Comparison of ENCODE assay signal across 1 cellular context in the genomic region with DNA sequence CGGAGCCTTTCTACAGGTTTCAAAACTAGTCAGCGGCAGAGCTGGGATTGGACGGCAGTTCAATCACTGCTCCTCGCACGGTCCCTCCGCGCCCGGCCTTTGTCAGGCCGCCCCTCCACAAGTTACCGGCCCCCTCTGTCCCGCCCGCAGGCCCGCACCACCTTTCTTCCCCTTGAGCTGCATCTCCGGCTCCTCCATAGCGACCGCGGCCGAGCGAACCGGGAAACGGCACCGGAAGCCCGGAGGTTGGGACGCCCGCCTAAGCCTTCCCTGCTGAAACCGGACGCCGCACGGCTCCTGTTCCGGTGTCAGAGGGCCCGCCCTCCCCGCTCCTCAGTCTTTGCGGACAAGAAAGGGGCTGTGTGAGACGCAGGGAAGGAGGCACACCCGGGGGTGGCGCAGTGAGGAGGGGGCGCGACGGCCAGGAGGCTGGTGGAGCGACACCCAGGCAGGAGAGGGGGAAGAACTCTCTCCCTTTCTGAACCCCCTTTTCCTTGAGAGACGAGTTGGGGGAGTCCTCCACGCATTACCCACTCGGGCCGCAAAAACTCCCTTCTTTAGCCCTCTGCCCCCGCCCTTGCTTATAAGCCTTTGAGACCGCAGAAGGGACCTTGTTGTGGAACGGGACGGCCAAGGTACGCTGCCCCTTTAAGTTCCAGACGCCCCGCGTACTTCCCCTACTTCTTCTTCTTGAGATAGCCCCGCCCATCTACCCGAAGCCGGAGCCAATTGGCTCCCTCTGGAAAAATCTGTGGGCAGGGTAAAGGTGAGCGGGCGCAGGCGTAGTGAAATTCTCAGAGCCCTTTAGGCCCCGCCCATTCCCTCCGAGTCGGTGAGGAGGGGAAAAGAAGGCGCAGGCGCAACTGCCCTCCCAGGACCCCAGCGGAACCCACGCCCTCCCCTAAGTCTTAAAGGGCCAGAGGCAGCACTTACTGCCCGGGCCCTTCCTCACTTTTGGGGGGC.
TF ChIP-seq lines count a peak whose summit lies in the region.

A gene (minus strand): TSS at position 233 of the 963 bp plus-strand sequence. CDS start 35 bp downstream, at position 198.
A gene with protein sequence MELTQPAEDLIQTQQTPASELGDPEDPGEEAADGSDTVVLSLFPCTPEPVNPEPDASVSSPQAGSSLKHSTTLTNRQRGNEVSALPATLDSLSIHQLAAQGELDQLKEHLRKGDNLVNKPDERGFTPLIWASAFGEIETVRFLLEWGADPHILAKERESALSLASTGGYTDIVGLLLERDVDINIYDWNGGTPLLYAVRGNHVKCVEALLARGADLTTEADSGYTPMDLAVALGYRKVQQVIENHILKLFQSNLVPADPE (plus strand): TSS at position 339 of the 963 bp plus-strand sequence. CDS start 1,689 bp downstream, outside the sequence.

TF ChIP-seq in HEK293, 187 proteins besides CTCF, POLR2A, EP300 and RAD21 (continued from another document and continues in another):
- TF ChIP-seq ZNF157 (tag by site-specific recombination; IDR thresholded peaks at IDR 0.05), result no peak
- peak; percentile 53; the same call in 1 of the 2 replicates for TF ChIP-seq ZNF239 (tag by site-specific recombination; IDR thresholded peaks at IDR 0.05)
- TF ChIP-seq ZBTB8A (tag by site-specific recombination; IDR thresholded peaks at IDR 0.05), result peak; percentile 83
- no peak for TF ChIP-seq GLI4 (tag by site-specific recombination; IDR thresholded peaks at IDR 0.05)
- no peak for TF ChIP-seq HOXA7 (CRISPR knock-in tag; IDR thresholded peaks at IDR 0.05; ENCODE audit: borderline replicate concordance)
- no peak for TF ChIP-seq MEIS1 (CRISPR knock-in tag; IDR thresholded peaks at IDR 0.05; ENCODE audit: borderline replicate concordance)
- TF ChIP-seq ZNF175 (tag by site-specific recombination; IDR thresholded peaks at IDR 0.05), result no peak
- no peak for TF ChIP-seq ZNF16 (tag by site-specific recombination; IDR thresholded peaks at IDR 0.05; ENCODE audit: low read depth)
- TF ChIP-seq ZNF560 (tag by site-specific recombination; IDR thresholded peaks at IDR 0.05; ENCODE audit: borderline replicate concordance), result no peak
- peak; percentile 78; the same call in 1 of the 2 replicates for TF ChIP-seq ZNF600 (tag by site-specific recombination; IDR thresholded peaks at IDR 0.05)
- no peak for TF ChIP-seq ZNF521 (tag by site-specific recombination; IDR thresholded peaks at IDR 0.05)
- TF ChIP-seq ZNF221 (tag by site-specific recombination; IDR thresholded peaks at IDR 0.05; ENCODE audit: borderline replicate concordance), result no peak
- TF ChIP-seq ZNF350 (tag by site-specific recombination; IDR thresholded peaks at IDR 0.05), result no peak
- TF ChIP-seq, protein P1, sequence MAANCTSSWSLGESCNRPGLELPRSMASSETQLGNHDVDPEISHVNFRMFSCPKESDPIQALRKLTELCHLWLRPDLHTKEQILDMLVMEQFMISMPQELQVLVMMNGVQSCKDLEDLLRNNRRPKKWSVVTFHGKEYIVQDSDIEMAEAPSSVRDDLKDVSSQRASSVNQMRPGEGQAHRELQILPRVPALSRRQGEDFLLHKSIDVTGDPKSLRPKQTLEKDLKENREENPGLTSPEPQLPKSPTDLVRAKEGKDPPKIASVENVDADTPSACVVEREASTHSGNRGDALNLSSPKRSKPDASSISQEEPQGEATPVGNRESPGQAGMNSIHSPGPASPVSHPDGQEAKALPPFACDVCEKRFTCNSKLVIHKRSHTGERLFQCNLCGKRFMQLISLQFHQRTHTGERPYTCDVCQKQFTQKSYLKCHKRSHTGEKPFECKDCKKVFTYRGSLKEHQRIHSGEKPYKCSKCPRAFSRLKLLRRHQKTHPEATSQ (tag by site-specific recombination; IDR thresholded peaks at IDR 0.05), result no peak
- no peak for TF ChIP-seq ZNF791 (tag by site-specific recombination; IDR thresholded peaks at IDR 0.05)
- TF ChIP-seq ZNF501 (tag by site-specific recombination; IDR thresholded peaks at IDR 0.05), result peak; percentile 69; the same call in 1 of the 2 replicates
- TF ChIP-seq, protein P2, sequence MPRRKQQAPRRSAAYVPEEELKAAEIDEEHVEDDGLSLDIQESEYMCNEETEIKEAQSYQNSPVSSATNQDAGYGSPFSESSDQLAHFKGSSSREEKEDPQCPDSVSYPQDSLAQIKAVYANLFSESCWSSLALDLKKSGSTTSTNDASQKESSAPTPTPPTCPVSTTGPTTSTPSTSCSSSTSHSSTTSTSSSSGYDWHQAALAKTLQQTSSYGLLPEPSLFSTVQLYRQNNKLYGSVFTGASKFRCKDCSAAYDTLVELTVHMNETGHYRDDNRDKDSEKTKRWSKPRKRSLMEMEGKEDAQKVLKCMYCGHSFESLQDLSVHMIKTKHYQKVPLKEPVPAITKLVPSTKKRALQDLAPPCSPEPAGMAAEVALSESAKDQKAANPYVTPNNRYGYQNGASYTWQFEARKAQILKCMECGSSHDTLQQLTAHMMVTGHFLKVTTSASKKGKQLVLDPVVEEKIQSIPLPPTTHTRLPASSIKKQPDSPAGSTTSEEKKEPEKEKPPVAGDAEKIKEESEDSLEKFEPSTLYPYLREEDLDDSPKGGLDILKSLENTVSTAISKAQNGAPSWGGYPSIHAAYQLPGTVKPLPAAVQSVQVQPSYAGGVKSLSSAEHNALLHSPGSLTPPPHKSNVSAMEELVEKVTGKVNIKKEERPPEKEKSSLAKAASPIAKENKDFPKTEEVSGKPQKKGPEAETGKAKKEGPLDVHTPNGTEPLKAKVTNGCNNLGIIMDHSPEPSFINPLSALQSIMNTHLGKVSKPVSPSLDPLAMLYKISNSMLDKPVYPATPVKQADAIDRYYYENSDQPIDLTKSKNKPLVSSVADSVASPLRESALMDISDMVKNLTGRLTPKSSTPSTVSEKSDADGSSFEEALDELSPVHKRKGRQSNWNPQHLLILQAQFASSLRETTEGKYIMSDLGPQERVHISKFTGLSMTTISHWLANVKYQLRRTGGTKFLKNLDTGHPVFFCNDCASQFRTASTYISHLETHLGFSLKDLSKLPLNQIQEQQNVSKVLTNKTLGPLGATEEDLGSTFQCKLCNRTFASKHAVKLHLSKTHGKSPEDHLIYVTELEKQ (tag by site-specific recombination; IDR thresholded peaks at IDR 0.05; ENCODE audit: borderline replicate concordance), result no peak
- no peak for TF ChIP-seq PRDM1 (tag by site-specific recombination; IDR thresholded peaks at IDR 0.05)
- TF ChIP-seq YY2 (tag by site-specific recombination; IDR thresholded peaks at IDR 0.05), result peak; percentile 82
- peak; percentile 76 for TF ChIP-seq YY1 (tag by site-specific recombination; IDR thresholded peaks at IDR 0.05)
- TF ChIP-seq ZNF529 (tag by site-specific recombination; IDR thresholded peaks at IDR 0.05; ENCODE audit: insufficient replicate concordance), result no peak
- TF ChIP-seq, protein P3, sequence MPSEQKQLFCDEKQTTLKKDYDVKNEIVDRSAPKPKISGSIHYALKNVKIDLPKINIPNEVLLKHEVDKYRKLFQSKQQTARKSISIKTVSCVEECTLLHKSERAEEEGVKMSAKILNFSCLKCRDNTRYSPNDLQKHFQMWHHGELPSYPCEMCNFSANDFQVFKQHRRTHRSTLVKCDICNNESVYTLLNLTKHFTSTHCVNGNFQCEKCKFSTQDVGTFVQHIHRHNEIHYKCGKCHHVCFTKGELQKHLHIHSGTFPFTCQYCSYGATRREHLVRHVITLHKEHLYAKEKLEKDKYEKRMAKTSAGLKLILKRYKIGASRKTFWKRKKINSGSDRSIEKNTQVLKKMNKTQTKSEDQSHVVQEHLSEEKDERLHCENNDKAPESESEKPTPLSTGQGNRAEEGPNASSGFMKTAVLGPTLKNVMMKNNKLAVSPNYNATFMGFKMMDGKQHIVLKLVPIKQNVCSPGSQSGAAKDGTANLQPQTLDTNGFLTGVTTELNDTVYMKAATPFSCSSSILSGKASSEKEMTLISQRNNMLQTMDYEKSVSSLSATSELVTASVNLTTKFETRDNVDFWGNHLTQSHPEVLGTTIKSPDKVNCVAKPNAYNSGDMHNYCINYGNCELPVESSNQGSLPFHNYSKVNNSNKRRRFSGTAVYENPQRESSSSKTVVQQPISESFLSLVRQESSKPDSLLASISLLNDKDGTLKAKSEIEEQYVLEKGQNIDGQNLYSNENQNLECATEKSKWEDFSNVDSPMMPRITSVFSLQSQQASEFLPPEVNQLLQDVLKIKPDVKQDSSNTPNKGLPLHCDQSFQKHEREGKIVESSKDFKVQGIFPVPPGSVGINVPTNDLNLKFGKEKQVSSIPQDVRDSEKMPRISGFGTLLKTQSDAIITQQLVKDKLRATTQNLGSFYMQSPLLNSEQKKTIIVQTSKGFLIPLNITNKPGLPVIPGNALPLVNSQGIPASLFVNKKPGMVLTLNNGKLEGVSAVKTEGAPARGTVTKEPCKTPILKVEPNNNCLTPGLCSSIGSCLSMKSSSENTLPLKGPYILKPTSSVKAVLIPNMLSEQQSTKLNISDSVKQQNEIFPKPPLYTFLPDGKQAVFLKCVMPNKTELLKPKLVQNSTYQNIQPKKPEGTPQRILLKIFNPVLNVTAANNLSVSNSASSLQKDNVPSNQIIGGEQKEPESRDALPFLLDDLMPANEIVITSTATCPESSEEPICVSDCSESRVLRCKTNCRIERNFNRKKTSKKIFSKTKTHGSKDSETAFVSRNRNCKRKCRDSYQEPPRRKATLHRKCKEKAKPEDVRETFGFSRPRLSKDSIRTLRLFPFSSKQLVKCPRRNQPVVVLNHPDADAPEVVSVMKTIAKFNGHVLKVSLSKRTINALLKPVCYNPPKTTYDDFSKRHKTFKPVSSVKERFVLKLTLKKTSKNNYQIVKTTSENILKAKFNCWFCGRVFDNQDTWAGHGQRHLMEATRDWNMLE (tag by site-specific recombination; conservative IDR thresholded peaks at IDR 0.05; ENCODE audit: low read depth), result peak; percentile 56; the same call in 1 of the 2 replicates
- peak; percentile 62; the same call in 1 of the 2 replicates for TF ChIP-seq ZNF184 (tag by site-specific recombination; IDR thresholded peaks at IDR 0.05)
- TF ChIP-seq ZNF391 (tag by site-specific recombination; IDR thresholded peaks at IDR 0.05; ENCODE audit: borderline replicate concordance, low read depth), result peak; percentile 66; the same call in 1 of the 2 replicates
- TF ChIP-seq, protein P4, sequence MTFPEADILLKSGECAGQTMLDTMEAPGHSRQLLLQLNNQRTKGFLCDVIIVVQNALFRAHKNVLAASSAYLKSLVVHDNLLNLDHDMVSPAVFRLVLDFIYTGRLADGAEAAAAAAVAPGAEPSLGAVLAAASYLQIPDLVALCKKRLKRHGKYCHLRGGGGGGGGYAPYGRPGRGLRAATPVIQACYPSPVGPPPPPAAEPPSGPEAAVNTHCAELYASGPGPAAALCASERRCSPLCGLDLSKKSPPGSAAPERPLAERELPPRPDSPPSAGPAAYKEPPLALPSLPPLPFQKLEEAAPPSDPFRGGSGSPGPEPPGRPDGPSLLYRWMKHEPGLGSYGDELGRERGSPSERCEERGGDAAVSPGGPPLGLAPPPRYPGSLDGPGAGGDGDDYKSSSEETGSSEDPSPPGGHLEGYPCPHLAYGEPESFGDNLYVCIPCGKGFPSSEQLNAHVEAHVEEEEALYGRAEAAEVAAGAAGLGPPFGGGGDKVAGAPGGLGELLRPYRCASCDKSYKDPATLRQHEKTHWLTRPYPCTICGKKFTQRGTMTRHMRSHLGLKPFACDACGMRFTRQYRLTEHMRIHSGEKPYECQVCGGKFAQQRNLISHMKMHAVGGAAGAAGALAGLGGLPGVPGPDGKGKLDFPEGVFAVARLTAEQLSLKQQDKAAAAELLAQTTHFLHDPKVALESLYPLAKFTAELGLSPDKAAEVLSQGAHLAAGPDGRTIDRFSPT (tag by site-specific recombination; IDR thresholded peaks at IDR 0.05), result no peak
- TF ChIP-seq, protein P5, sequence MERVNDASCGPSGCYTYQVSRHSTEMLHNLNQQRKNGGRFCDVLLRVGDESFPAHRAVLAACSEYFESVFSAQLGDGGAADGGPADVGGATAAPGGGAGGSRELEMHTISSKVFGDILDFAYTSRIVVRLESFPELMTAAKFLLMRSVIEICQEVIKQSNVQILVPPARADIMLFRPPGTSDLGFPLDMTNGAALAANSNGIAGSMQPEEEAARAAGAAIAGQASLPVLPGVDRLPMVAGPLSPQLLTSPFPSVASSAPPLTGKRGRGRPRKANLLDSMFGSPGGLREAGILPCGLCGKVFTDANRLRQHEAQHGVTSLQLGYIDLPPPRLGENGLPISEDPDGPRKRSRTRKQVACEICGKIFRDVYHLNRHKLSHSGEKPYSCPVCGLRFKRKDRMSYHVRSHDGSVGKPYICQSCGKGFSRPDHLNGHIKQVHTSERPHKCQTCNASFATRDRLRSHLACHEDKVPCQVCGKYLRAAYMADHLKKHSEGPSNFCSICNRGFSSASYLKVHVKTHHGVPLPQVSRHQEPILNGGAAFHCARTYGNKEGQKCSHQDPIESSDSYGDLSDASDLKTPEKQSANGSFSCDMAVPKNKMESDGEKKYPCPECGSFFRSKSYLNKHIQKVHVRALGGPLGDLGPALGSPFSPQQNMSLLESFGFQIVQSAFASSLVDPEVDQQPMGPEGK (tag by site-specific recombination; IDR thresholded peaks at IDR 0.05), result peak; percentile 95
- TF ChIP-seq ZNF658 (tag by site-specific recombination; IDR thresholded peaks at IDR 0.05), result no peak
- TF ChIP-seq BCL11A (tag by site-specific recombination; IDR thresholded peaks at IDR 0.05; ENCODE audit: low read depth), result no peak
- TF ChIP-seq KLF10 (tag by site-specific recombination; IDR thresholded peaks at IDR 0.05), result 0 out of 2 replicates have a peak, but pooled peaks have one; percentile 61
- TF ChIP-seq ZEB2 (tag by site-specific recombination; IDR thresholded peaks at IDR 0.05), result peak; percentile 89
- TF ChIP-seq GLIS2 (tag by site-specific recombination; IDR thresholded peaks at IDR 0.05), result 0 out of 2 replicates have a peak, but pooled peaks have one; percentile 17
- TF ChIP-seq ZNF132 (tag by site-specific recombination; IDR thresholded peaks at IDR 0.05; ENCODE audit: borderline replicate concordance), result no peak
- TF ChIP-seq, protein P6, sequence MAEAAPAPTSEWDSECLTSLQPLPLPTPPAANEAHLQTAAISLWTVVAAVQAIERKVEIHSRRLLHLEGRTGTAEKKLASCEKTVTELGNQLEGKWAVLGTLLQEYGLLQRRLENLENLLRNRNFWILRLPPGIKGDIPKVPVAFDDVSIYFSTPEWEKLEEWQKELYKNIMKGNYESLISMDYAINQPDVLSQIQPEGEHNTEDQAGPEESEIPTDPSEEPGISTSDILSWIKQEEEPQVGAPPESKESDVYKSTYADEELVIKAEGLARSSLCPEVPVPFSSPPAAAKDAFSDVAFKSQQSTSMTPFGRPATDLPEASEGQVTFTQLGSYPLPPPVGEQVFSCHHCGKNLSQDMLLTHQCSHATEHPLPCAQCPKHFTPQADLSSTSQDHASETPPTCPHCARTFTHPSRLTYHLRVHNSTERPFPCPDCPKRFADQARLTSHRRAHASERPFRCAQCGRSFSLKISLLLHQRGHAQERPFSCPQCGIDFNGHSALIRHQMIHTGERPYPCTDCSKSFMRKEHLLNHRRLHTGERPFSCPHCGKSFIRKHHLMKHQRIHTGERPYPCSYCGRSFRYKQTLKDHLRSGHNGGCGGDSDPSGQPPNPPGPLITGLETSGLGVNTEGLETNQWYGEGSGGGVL (tag by site-specific recombination; IDR thresholded peaks at IDR 0.05), result peak; percentile 57; the same call in 1 of the 2 replicates
